Comparison of ENCODE assay signal across 20 cellular contexts in genomic region chr12:89328483-89329030, GRCh38. TPM values are rescaled to one million over a fixed set of nuclear protein-coding genes. Genes with fewer than 3 reads are reported as not detected.
DNase-seq lines count a peak whose midpoint lies in the region; ATAC-seq and TF ChIP-seq lines count a peak whose summit lies in the region.
"Had no signal": no experiment of that assay in that cellular context is flagged by ENCODE, and none has a peak within 500 bp of the region (broad histone marks: within the 10 kb centered on the region; RNA-seq: fewer than 3 reads in every experiment).

No MANE protein-coding gene starts in this region.

- no peaks in the 10 kb centered on the region for H3K79me1 ChIP-seq in mesendoderm (ENCODE audit: low read length)

- H3K27ac ChIP-seq in body of pancreas (no peak overlapping the region), mesendoderm (ENCODE audit: low read depth, low read length) (no peak overlapping the region), Karpas-422 (ENCODE audit: low read length) (no peak overlapping the region)

- no peak overlapping the region for H2AFZ ChIP-seq in Karpas-422 (ENCODE audit: low read length)

- ATAC-seq in body of pancreas, result peak; percentile 73
- ATAC-seq: activated CD4-positive, alpha-beta T cell treated with anti-CD3 and anti-CD28 coated beads for 36 hours; activated CD8-positive, alpha-beta memory T cell treated with anti-CD3 and anti-CD28 coated beads, Interleukin-2, amount 10 ng/mL, durations not matched to agents 7 days and 5 days; activated T-helper 17 cell treated with anti-CD3 and anti-CD28 coated beads, Interleukin-2, amount 50 U/mL, for 72 hours; CD8-positive, alpha-beta T cell had no signal

- no peak overlapping the region for H3K4me3 ChIP-seq in body of pancreas
- no peak overlapping the region for H3K4me3 ChIP-seq in mesendoderm (ENCODE audit: low read length)
- no peak overlapping the region for H3K4me3 ChIP-seq in Karpas-422 (ENCODE audit: low read length)
- H3K4me3 ChIP-seq: coronary artery had no signal

- H3K79me2 ChIP-seq in mesendoderm (ENCODE audit: control insufficient read depth, insufficient read depth, low read length) (no peaks in the 10 kb centered on the region), Karpas-422 (ENCODE audit: low read length) (no peaks in the 10 kb centered on the region)

- H3K9me2 ChIP-seq in Karpas-422 (replicated peaks; ENCODE audit: insufficient read depth, low read length), result no peaks in the 10 kb centered on the region

- no peak for TF ChIP-seq POLR2A in body of pancreas (IDR thresholded peaks at IDR 0.05)

- H3K4ac ChIP-seq in mesendoderm (ENCODE audit: low read depth, low read length), result no peak overlapping the region

- H4K20me1 ChIP-seq in Karpas-422 (ENCODE audit: insufficient read depth, low read depth, low read length), result no peaks in the 10 kb centered on the region

- H2BK5ac ChIP-seq in mesendoderm (ENCODE audit: low read length), result no peak overlapping the region

- no peak overlapping the region for H3K4me2 ChIP-seq in mesendoderm (ENCODE audit: low read length)
- no peak overlapping the region for H3K4me2 ChIP-seq in Karpas-422 (ENCODE audit: low read depth, low read length, poor library complexity, severe bottlenecking)

- H3K9ac ChIP-seq in mesendoderm (ENCODE audit: low read length), result no peak overlapping the region
- no peak overlapping the region for H3K9ac ChIP-seq in Karpas-422 (ENCODE audit: low read length)

- no peak overlapping the region for H2BK15ac ChIP-seq in mesendoderm (replicated peaks; ENCODE audit: low read depth)

- DNase-seq in COLO829 (ENCODE audit: low spot score) (peak; percentile 81), body of pancreas (peak in 1 of 4 donors; percentile 32), mesendoderm (peak; percentile 31), retina (peak; percentile 41), NCI-H524 (lab: John Stamatoyannopoulos, UW) (no peak), DMS153 treated with DMSO at 0.1 percent for 48 hours (lab: John Stamatoyannopoulos, UW; ENCODE audit: unreplicated experiment) (no peak), Karpas-422 (no peak)
- no peak for DNase-seq in activated CD4-positive, alpha-beta T cell treated with anti-CD3 and anti-CD28 coated beads, Interleukin-2, amount 50 U/mL, for 1 hour
- DNase-seq: activated CD4-positive, alpha-beta T cell treated with anti-CD3 and anti-CD28 coated beads for 36 hours; activated CD8-positive, alpha-beta memory T cell treated with anti-CD3 and anti-CD28 coated beads, Interleukin-2, amount 10 ng/mL, durations not matched to agents 7 days and 5 days; activated naive CD8-positive, alpha-beta T cell treated with anti-CD3 and anti-CD28 coated beads for 36 hours; CD8-positive, alpha-beta T cell; H9; MV-4-11; NCI-H1930; NCI-H446 treated with DMSO at 0.1 percent for 48 hours; RPMI8226; SW 1271 had no signal

- no peak overlapping the region for H3K23ac ChIP-seq in mesendoderm (ENCODE audit: low read length)

- no peak overlapping the region for H2BK120ac ChIP-seq in mesendoderm (ENCODE audit: low read depth, low read length)

- TF ChIP-seq CTCF in body of pancreas (IDR thresholded peaks at IDR 0.05), result no peak

- H4K5ac ChIP-seq in mesendoderm (ENCODE audit: low read length), result no peak overlapping the region

- no peak overlapping the region for H4K8ac ChIP-seq in mesendoderm (ENCODE audit: low read depth, low read length)

- H3K27me3 ChIP-seq in body of pancreas (no peaks in the 10 kb centered on the region), mesendoderm (ENCODE audit: insufficient read depth, low read length, poor library complexity) (no peaks in the 10 kb centered on the region), Karpas-422 (ENCODE audit: low read length) (no peaks in the 10 kb centered on the region)

- no peak overlapping the region for H2AK5ac ChIP-seq in mesendoderm (ENCODE audit: low read length)

- no peak overlapping the region for H3K56ac ChIP-seq in mesendoderm (ENCODE audit: low read length)

- H3K36me3 ChIP-seq in body of pancreas (replicated peaks in 1 of 2; ENCODE audit: insufficient read depth in 1 of 2, low read depth in 2 of 2), result no peaks in the 10 kb centered on the region
- no peaks in the 10 kb centered on the region for H3K36me3 ChIP-seq in mesendoderm (ENCODE audit: control insufficient read depth, insufficient read depth, low read length)
- H3K36me3 ChIP-seq in Karpas-422 (ENCODE audit: insufficient read depth, low read length), result no peaks in the 10 kb centered on the region

- intact Hi-C loops in body of pancreas (cut with DNase I), result no loop called here

- no peak overlapping the region for H3K18ac ChIP-seq in mesendoderm (ENCODE audit: low read length)

- H3K4me1 ChIP-seq in body of pancreas, result peaks cover 19% of the 10 kb centered on the region
- H3K4me1 ChIP-seq in mesendoderm (ENCODE audit: control insufficient read depth, low read depth, low read length), result no peaks in the 10 kb centered on the region
- peaks cover 7% of the 10 kb centered on the region for H3K4me1 ChIP-seq in Karpas-422 (ENCODE audit: low read length)

- H3K9me3 ChIP-seq in body of pancreas, result no peaks in the 10 kb centered on the region
- H3K9me3 ChIP-seq in Karpas-422 (ENCODE audit: low read length), result 0 out of 2 replicates have a peak, but pooled peaks cover 5% of the 10 kb centered on the region

- WGBS in body of pancreas, 2 donors, result 28 to 34% methylated on average over 6 of the region's 6 CpGs
- no CpG with 5 or more reads among the region's 6 CpGs for WGBS in mesendoderm (ENCODE audit: extremely low coverage, insufficient coverage, low lambda C conversion rate)

RNA-seq across cellular contexts. Expression of gene DUSP6, which starts 23.7 kb away (rescaled TPM):
- total RNA-seq in body of pancreas, result 10 to 100 TPM; 21.3 to 49.8 TPM
- 30.5 TPM for polyA plus RNA-seq in mesendoderm (2013, experiment 1 of 2)
- 30.1 TPM for polyA plus RNA-seq in mesendoderm (2013, experiment 2 of 2)
- 67.2 and 109 TPM in 2 replicates for total RNA-seq in Karpas-422 (2014; rRNA removed; shearing (Covaris generic); ENCODE audit: low replicate concordance)

Comparison
In these comparisons a context has a peak if more than half of its experiments do, and no peak if none do; other contexts are left out.
1. DNase-seq: peak in COLO829 (single experiment), mesendoderm (single experiment) and retina (single experiment); none in activated CD4-positive, alpha-beta T cell treated with anti-CD3 and anti-CD28 coated beads, Interleukin-2, amount 50 U/mL, for 1 hour (single experiment), NCI-H524 (0 of 2), DMS153 treated with DMSO at 0.1 percent for 48 hours (single experiment) and Karpas-422 (single experiment).